Comparison of ENCODE assay signal across 26 cellular contexts in genomic region chr2:110973275-110973674, GRCh38.
"Had no signal": no experiment of that assay in that cellular context is flagged by ENCODE, and none has a peak within 500 bp of the region (broad histone marks: within the 10 kb centered on the region; RNA-seq: fewer than 3 reads in every experiment).

No MANE protein-coding gene starts in this region.

- ATAC-seq: effector memory CD8-positive, alpha-beta T cell; gastroesophageal sphincter; left cardiac atrium; naive thymus-derived CD4-positive, alpha-beta T cell; pancreas; stimulated activated naive CD8-positive, alpha-beta T cell treated with anti-CD3 and anti-CD28 coated beads, Interleukin-15, Interleukin-2, amounts not matched to agents 100 U/mL and 50 U/mL, for 24 hours; WTC11 had no signal

- H3K27ac ChIP-seq: brain microvascular endothelial cell, coronary artery, gastroesophageal sphincter, hepatocyte, pancreas, prostate gland, testis, transverse colon had no signal

- H3K4me1 Mint-ChIP-seq: activated CD4-positive, alpha-beta memory T cell treated with anti-CD3 and anti-CD28 coated beads, Interleukin-2, amount 10 ng/mL, durations not matched to agents 7 days and 5 days; activated CD4-positive, alpha-beta T cell treated with anti-CD3 and anti-CD28 coated beads, Interleukin-2, amount 10 ng/mL, durations not matched to agents 7 days and 5 days; memory B cell; WTC11 had no signal

- H3K79me2 ChIP-seq: hepatocyte had no signal

- H3K4me3 Mint-ChIP-seq: activated CD4-positive, alpha-beta memory T cell treated with anti-CD3 and anti-CD28 coated beads, Interleukin-2, amount 10 ng/mL, durations not matched to agents 7 days and 5 days; activated CD4-positive, alpha-beta T cell treated with anti-CD3 and anti-CD28 coated beads, Interleukin-2, amount 10 ng/mL, durations not matched to agents 7 days and 5 days; activated T-cell treated with anti-CD3 and anti-CD28 coated beads, Interleukin-2, amount 50 U/mL, for 24 hours; effector memory CD8-positive, alpha-beta T cell; memory B cell; naive thymus-derived CD4-positive, alpha-beta T cell; WTC11 had no signal

- H3K4me1 ChIP-seq: gastroesophageal sphincter, pancreas, prostate gland, testis had no signal

- H3K27me3 ChIP-seq: brain microvascular endothelial cell, gastroesophageal sphincter, hepatocyte, pancreas, testis, transverse colon had no signal

- H3K9me3 Mint-ChIP-seq: activated CD4-positive, alpha-beta memory T cell treated with anti-CD3 and anti-CD28 coated beads, Interleukin-2, amount 10 ng/mL, durations not matched to agents 7 days and 5 days; activated T-cell treated with anti-CD3 and anti-CD28 coated beads, Interleukin-2, amount 50 U/mL, for 24 hours; effector memory CD8-positive, alpha-beta T cell had no signal

- H3K4me2 ChIP-seq: hepatocyte had no signal

- DNase-seq: activated CD4-positive, alpha-beta memory T cell treated with anti-CD3 and anti-CD28 coated beads, Interleukin-2, amount 10 ng/mL, durations not matched to agents 7 days and 5 days; activated CD4-positive, alpha-beta T cell treated with anti-CD3 and anti-CD28 coated beads for 1 hour; activated CD4-positive, alpha-beta T cell treated with anti-CD3 and anti-CD28 coated beads, Interleukin-2, amount 10 ng/mL, durations not matched to agents 7 days and 5 days; activated CD8-positive, alpha-beta memory T cell treated with anti-CD3 and anti-CD28 coated beads, Interleukin-2, amount 50 U/mL, for 48 hours; activated gamma-delta T cell; activated naive CD4-positive, alpha-beta T cell treated with anti-CD3 and anti-CD28 coated beads, Interleukin-2, amount 50 U/mL, for 16 hours; activated T-cell treated with anti-CD3 and anti-CD28 coated beads, Interleukin-2, amount 50 U/mL, for 24 hours; amniotic stem cell; brain microvascular endothelial cell; effector memory CD8-positive, alpha-beta T cell; left cardiac atrium; midbrain; naive thymus-derived CD4-positive, alpha-beta T cell; nucleus accumbens; pancreas; retina; stimulated activated naive CD8-positive, alpha-beta T cell treated with anti-CD3 and anti-CD28 coated beads, Interleukin-15, Interleukin-2, amounts not matched to agents 100 U/mL and 50 U/mL, for 24 hours; T1000; testis; transverse colon had no signal

- H3K36me3 ChIP-seq: brain microvascular endothelial cell, gastroesophageal sphincter, pancreas, prostate gland, transverse colon had no signal

- H3K4me3 ChIP-seq: coronary artery, gastroesophageal sphincter, hepatocyte, pancreas, prostate gland, testis, transverse colon had no signal

- H3K9me3 ChIP-seq: gastroesophageal sphincter, pancreas, prostate gland, testis, transverse colon had no signal

- H3K27ac Mint-ChIP-seq: activated CD4-positive, alpha-beta memory T cell treated with anti-CD3 and anti-CD28 coated beads, Interleukin-2, amount 10 ng/mL, durations not matched to agents 7 days and 5 days; activated CD4-positive, alpha-beta T cell treated with anti-CD3 and anti-CD28 coated beads, Interleukin-2, amount 10 ng/mL, durations not matched to agents 7 days and 5 days; activated T-cell treated with anti-CD3 and anti-CD28 coated beads, Interleukin-2, amount 50 U/mL, for 24 hours; effector memory CD8-positive, alpha-beta T cell; memory B cell; naive thymus-derived CD4-positive, alpha-beta T cell; WTC11 had no signal

- H2AFZ ChIP-seq: hepatocyte had no signal
